9 cellular contexts compared by ENCODE assay signal in the genomic region with DNA sequence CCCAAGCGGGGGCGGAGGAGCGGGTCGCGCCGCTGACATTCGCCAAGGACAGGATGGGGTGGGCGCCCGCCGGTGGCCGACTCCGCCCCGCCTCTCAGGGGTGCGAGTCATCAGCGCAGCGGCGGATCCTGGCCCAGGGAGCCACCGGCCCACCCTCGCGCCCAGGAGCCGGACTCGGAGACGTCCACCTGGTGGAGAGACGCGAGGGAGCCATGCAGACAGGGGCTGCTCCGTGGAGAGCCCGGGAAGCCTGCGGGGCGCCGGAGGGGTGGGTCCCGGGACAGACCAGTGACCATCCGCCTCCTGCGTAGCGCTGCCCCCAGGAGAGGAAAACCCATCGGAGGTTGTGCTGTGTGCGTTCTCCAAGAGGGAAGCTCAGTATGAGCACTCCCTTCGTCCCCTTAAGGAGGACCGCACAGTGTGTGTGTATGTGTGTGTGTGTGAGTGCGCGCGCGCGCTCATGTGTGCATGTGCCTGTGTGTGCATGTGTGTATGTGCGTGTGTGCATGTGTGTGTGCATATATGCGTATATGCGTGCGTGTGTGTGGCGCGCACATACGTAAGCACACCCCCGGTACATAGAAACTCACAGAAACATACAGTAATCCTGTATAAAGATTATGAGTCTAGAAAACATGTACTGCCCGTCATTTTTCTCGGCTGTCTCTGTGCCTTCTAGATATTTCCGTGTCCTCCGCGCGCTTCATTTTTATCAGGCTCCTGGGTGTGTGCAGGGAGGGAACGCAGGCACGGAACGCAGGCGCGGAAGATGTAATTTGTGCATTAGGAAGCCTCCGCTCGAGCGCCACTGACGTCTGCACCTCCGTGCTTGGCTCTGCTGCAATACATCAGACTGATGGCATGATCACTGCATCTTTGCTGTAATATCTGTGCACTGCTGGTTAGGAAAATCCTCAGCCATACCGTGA.
DNase-seq lines count a peak whose midpoint lies in the region; ATAC-seq, FAIRE-seq and TF ChIP-seq lines count a peak whose summit lies in the region.
"Had no signal": no experiment of that assay in that cellular context is flagged by ENCODE, and none has a peak within 500 bp of the region (broad histone marks: within the 10 kb centered on the region; RNA-seq: fewer than 3 reads in every experiment).

No MANE protein-coding gene starts in this region.

- H3K9me3 Mint-ChIP-seq in osteocyte (ENCODE audit: unreplicated experiment), result no peaks in the 10 kb centered on the region
- no peaks in the 10 kb centered on the region for H3K9me3 Mint-ChIP-seq in stimulated activated memory B cell treated with anti-CD40 and anti-IgM and Interleukin-4, amounts not matched to agents 10 μg/mL and 1 μg/mL and 100 μg/mL, for 72 hours
- no peaks in the 10 kb centered on the region for H3K9me3 Mint-ChIP-seq in activated T-cell treated with anti-CD3 and anti-CD28 coated beads, Interleukin-2, amount 50 U/mL, for 24 hours

- no peak overlapping the region for H3K27ac Mint-ChIP-seq in osteocyte (ENCODE audit: unreplicated experiment)
- no peak overlapping the region for H3K27ac Mint-ChIP-seq in stimulated activated memory B cell treated with anti-CD40 and anti-IgM and Interleukin-4, amounts not matched to agents 10 μg/mL and 1 μg/mL and 100 μg/mL, for 72 hours
- no peak overlapping the region for H3K27ac Mint-ChIP-seq in activated T-cell treated with anti-CD3 and anti-CD28 coated beads, Interleukin-2, amount 50 U/mL, for 24 hours

- no peak for FAIRE-seq in GM19239 (lab: Jason Lieb, UNC)

- ATAC-seq in RWPE2 (ENCODE audit: low read depth), result peak; percentile 32
- ATAC-seq in stimulated activated memory B cell treated with anti-CD40 and anti-IgM and Interleukin-4, amounts not matched to agents 10 μg/mL and 1 μg/mL and 100 μg/mL, for 72 hours, result no peak

- peaks cover 12% of the 10 kb centered on the region for H3K27me3 Mint-ChIP-seq in osteocyte (ENCODE audit: unreplicated experiment)
- H3K27me3 Mint-ChIP-seq in stimulated activated memory B cell treated with anti-CD40 and anti-IgM and Interleukin-4, amounts not matched to agents 10 μg/mL and 1 μg/mL and 100 μg/mL, for 72 hours, result peaks cover 78% of the 10 kb centered on the region
- peaks cover 76% of the 10 kb centered on the region for H3K27me3 Mint-ChIP-seq in activated T-cell treated with anti-CD3 and anti-CD28 coated beads, Interleukin-2, amount 50 U/mL, for 24 hours

- H3K4me1 Mint-ChIP-seq in osteocyte (ENCODE audit: unreplicated experiment), result peaks cover 22% of the 10 kb centered on the region
- peaks cover 5% of the 10 kb centered on the region for H3K4me1 Mint-ChIP-seq in stimulated activated memory B cell treated with anti-CD40 and anti-IgM and Interleukin-4, amounts not matched to agents 10 μg/mL and 1 μg/mL and 100 μg/mL, for 72 hours
- H3K4me1 Mint-ChIP-seq in activated T-cell treated with anti-CD3 and anti-CD28 coated beads, Interleukin-2, amount 50 U/mL, for 24 hours (ENCODE audit: low read depth), result peaks cover 7% of the 10 kb centered on the region

- no peak overlapping the region for H3K27ac ChIP-seq in RWPE2 (ENCODE audit: poor library complexity, severe bottlenecking)
- H3K27ac ChIP-seq: epithelial cell of prostate had no signal

- H3K27me3 ChIP-seq in RWPE2 (ENCODE audit: insufficient read depth, poor library complexity, severe bottlenecking), result peaks cover 18% of the 10 kb centered on the region

- H3K4me3 Mint-ChIP-seq in osteocyte (ENCODE audit: unreplicated experiment), result peak overlapping the region; percentile 68
- H3K4me3 Mint-ChIP-seq in stimulated activated memory B cell treated with anti-CD40 and anti-IgM and Interleukin-4, amounts not matched to agents 10 μg/mL and 1 μg/mL and 100 μg/mL, for 72 hours, result no peak overlapping the region
- no peak overlapping the region for H3K4me3 Mint-ChIP-seq in activated T-cell treated with anti-CD3 and anti-CD28 coated beads, Interleukin-2, amount 50 U/mL, for 24 hours

- TF ChIP-seq CTCF in RWPE2 (IDR thresholded peaks at IDR 0.05; ENCODE audit: poor library complexity, severe bottlenecking), result no peak
- no peak for TF ChIP-seq CTCF in osteocyte (IDR thresholded peaks at IDR 0.05)

- DNase-seq in AG20443 (ENCODE audit: low spot score) (peak; percentile 66), RWPE2 (ENCODE audit: low spot score) (no peak), glomerular visceral epithelial cell (ENCODE audit: extremely low spot score) (peak; percentile 37), osteocyte (ENCODE audit: extremely low spot score, unreplicated experiment) (peak; percentile 83), HT-29 (ENCODE audit: low spot score) (no peak), GM19239 (ENCODE audit: insufficient read length, low spot score) (no peak)
- DNase-seq in activated T-cell treated with anti-CD3 and anti-CD28 coated beads, Interleukin-2, amount 50 U/mL, for 24 hours, result no peak

- no peaks in the 10 kb centered on the region for H3K9me3 ChIP-seq in RWPE2 (ENCODE audit: severe bottlenecking)

- H3K36me3 Mint-ChIP-seq in osteocyte (ENCODE audit: unreplicated experiment), result no peaks in the 10 kb centered on the region
- no peaks in the 10 kb centered on the region for H3K36me3 Mint-ChIP-seq in stimulated activated memory B cell treated with anti-CD40 and anti-IgM and Interleukin-4, amounts not matched to agents 10 μg/mL and 1 μg/mL and 100 μg/mL, for 72 hours
- no peaks in the 10 kb centered on the region for H3K36me3 Mint-ChIP-seq in activated T-cell treated with anti-CD3 and anti-CD28 coated beads, Interleukin-2, amount 50 U/mL, for 24 hours (ENCODE audit: low read depth)

- H3K4me3 ChIP-seq in RWPE2 (ENCODE audit: severe bottlenecking), result peak overlapping the region; percentile 10

- no peaks in the 10 kb centered on the region for H3K36me3 ChIP-seq in RWPE2 (ENCODE audit: low read depth)

- no peaks in the 10 kb centered on the region for H3K4me1 ChIP-seq in RWPE2 (ENCODE audit: insufficient read depth, poor library complexity, severe bottlenecking)

Comparison
In these comparisons a context has a peak if more than half of its experiments do, and no peak if none do; other contexts are left out.
1. DNase-seq: peak in AG20443 (single experiment), glomerular visceral epithelial cell (single experiment) and osteocyte (single experiment); none in RWPE2 (single experiment), HT-29 (single experiment), GM19239 (single experiment) and activated T-cell treated with anti-CD3 and anti-CD28 coated beads, Interleukin-2, amount 50 U/mL, for 24 hours (single experiment).